28 cellular contexts compared by ENCODE assay signal in genomic region chr5:78204241-78204640, GRCh38.
"Had no signal": no experiment of that assay in that cellular context is flagged by ENCODE, and none has a peak within 500 bp of the region (broad histone marks: within the 10 kb centered on the region; RNA-seq: fewer than 3 reads in every experiment).

No MANE protein-coding gene starts in this region.

- H3K4me1 Mint-ChIP-seq: naive thymus-derived CD4-positive, alpha-beta T cell; nephron; neural progenitor cell; stimulated activated effector memory CD8-positive, alpha-beta T cell treated with anti-CD3 and anti-CD28 coated beads, Interleukin-12 subunit alpha, Interleukin-12 subunit beta, amount 100 ng/mL, for 72 hours had no signal

- H3K36me3 ChIP-seq: thyroid gland had no signal

- H3K27ac ChIP-seq: esophagus muscularis mucosa, gastrocnemius medialis, hepatocyte, neural progenitor cell, parathyroid adenoma, sigmoid colon, stomach, thyroid gland had no signal

- H3K4me1 ChIP-seq: esophagus muscularis mucosa, gastrocnemius medialis, neural progenitor cell, sigmoid colon, stomach had no signal

- H3K9me3 ChIP-seq: esophagus muscularis mucosa, gastrocnemius medialis, sigmoid colon, stomach, thyroid gland had no signal

- FAIRE-seq: endothelial cell of umbilical vein, kidney had no signal

- H3K4me3 Mint-ChIP-seq: endodermal cell; memory B cell; naive thymus-derived CD4-positive, alpha-beta T cell; nephron; neural progenitor cell; stimulated activated effector memory CD8-positive, alpha-beta T cell treated with anti-CD3 and anti-CD28 coated beads, Interleukin-12 subunit alpha, Interleukin-12 subunit beta, amount 100 ng/mL, for 72 hours; type B pancreatic cell had no signal

- H3K27ac Mint-ChIP-seq: endodermal cell; memory B cell; nephron; neural progenitor cell; progenitor cell of endocrine pancreas; stimulated activated effector memory CD8-positive, alpha-beta T cell treated with anti-CD3 and anti-CD28 coated beads, Interleukin-12 subunit alpha, Interleukin-12 subunit beta, amount 100 ng/mL, for 72 hours; type B pancreatic cell had no signal

- H3K9me3 Mint-ChIP-seq: stimulated activated effector memory CD8-positive, alpha-beta T cell treated with anti-CD3 and anti-CD28 coated beads, Interleukin-12 subunit alpha, Interleukin-12 subunit beta, amount 100 ng/mL, for 72 hours had no signal

- ATAC-seq: gastrocnemius medialis; left lobe of liver; naive thymus-derived CD4-positive, alpha-beta T cell; right cardiac atrium; stimulated activated effector memory CD8-positive, alpha-beta T cell treated with anti-CD3 and anti-CD28 coated beads, Interleukin-12 subunit alpha, Interleukin-12 subunit beta, amount 100 ng/mL, for 72 hours had no signal

- H2AFZ ChIP-seq: hepatocyte, neural progenitor cell, parathyroid adenoma had no signal

- H3K4me3 ChIP-seq: esophagus muscularis mucosa, gastrocnemius medialis, hepatocyte, lung, neural progenitor cell, sigmoid colon, stomach, thyroid gland had no signal

- H3K9ac ChIP-seq: neural progenitor cell, parathyroid adenoma had no signal

- H3K4me2 ChIP-seq: hepatocyte, neural progenitor cell had no signal

- DNase-seq: cortex of kidney; effector CD4-positive, alpha-beta T cell; endodermal cell; foreskin fibroblast; gastrocnemius medialis; head of caudate nucleus; kidney; midbrain; naive thymus-derived CD4-positive, alpha-beta T cell; right cardiac atrium; sigmoid colon; stimulated activated CD4-positive, alpha-beta T cell treated with anti-CD3 and anti-CD28 coated beads, Interleukin-2, amount 100 ng/mL, for 24 hours; stimulated activated CD4-positive, alpha-beta T cell treated with anti-CD3 and anti-CD28 coated beads, Interleukin-4, amount 100 ng/mL, for 24 hours; stimulated activated naive CD4-positive, alpha-beta T cell treated with Interleukin-2 at 50 U/mL for 16 hours; stomach; thyroid gland had no signal

- H3K27me3 ChIP-seq: esophagus muscularis mucosa, gastrocnemius medialis, hepatocyte, neural progenitor cell, sigmoid colon, stomach, thyroid gland had no signal

- H3K27me3 Mint-ChIP-seq: memory B cell; naive thymus-derived CD4-positive, alpha-beta T cell; progenitor cell of endocrine pancreas; type B pancreatic cell had no signal
